In the genomic region with DNA sequence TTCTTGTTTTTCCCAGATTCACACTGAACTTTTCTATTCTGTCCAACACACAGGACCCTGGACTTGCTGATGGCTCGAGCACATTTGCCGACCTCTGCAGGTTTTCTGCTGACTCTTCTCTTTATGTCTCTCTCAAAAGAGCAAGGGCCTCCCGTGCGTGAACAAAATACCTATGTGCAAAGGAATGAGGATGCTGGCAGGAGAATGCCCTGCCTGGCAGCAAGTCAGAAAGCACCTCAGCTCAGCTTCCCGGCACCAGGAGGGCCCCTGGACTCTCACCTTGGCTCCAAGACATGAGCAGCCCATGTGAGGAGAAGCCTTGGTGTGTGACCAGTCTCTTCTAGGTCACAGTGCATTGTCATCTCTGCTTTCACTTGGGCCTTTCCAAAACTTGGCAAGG, we compare ENCODE assay signal across 24 cellular contexts. TPM values are rescaled to one million over a fixed set of nuclear protein-coding genes. Genes with fewer than 3 reads are reported as not detected.
DNase-seq lines count a peak whose midpoint lies in the region; ATAC-seq and TF ChIP-seq lines count a peak whose summit lies in the region.
"Had no signal": no experiment of that assay in that cellular context is flagged by ENCODE, and none has a peak within 500 bp of the region (broad histone marks: within the 10 kb centered on the region; RNA-seq: fewer than 3 reads in every experiment).

No MANE protein-coding gene starts in this region.

- no peak overlapping the region for H4K91ac ChIP-seq in IMR-90 (ENCODE audit: insufficient read depth, low read depth, low read length)

- DNase-seq in IMR-90 (no peak), T47D (ENCODE audit: low read depth in 1 of 2, low spot score in 1 of 2) (peak; percentile 73 to 74), kidney tubule cell (ENCODE audit: low spot score) (peak; percentile 94), pons (ENCODE audit: low spot score) (no peak), T1000 (lab: John Stamatoyannopoulos, UW) (no peak)
- DNase-seq in activated naive CD8-positive, alpha-beta T cell treated with anti-CD3 and anti-CD28 coated beads, Interleukin-2, amount 50 U/mL, for 24 hours: no peak
- no peak for DNase-seq in stimulated activated CD4-positive, alpha-beta T cell treated with anti-CD3 and anti-CD28 coated beads, Interleukin-4, amount 100 ng/mL, for 1 hour
- DNase-seq: activated CD4-positive, alpha-beta T cell treated with anti-CD3 and anti-CD28 coated beads, Interleukin-2, amount 50 U/mL, for 4 hours; activated CD4-positive, CD25-positive, alpha-beta regulatory T cell; activated naive CD4-positive, alpha-beta T cell; activated T-cell treated with anti-CD3 and anti-CD28 coated beads, Interleukin-2, amount 50 U/mL, for 72 hours; Calu3; DND-41; GF-D8; immature natural killer cell; left ventricle myocardium inferior; naive thymus-derived CD4-positive, alpha-beta T cell; NCI-H1694; T-helper 1 cell had no signal

- H3K27ac Mint-ChIP-seq in activated naive CD8-positive, alpha-beta T cell treated with anti-CD3 and anti-CD28 coated beads, Interleukin-2, amount 50 U/mL, for 24 hours: no peak overlapping the region
- H3K27ac Mint-ChIP-seq: activated T-cell treated with anti-CD3 and anti-CD28 coated beads, Interleukin-2, amount 50 U/mL, for 72 hours; immature natural killer cell; mesothelial cell of epicardium; naive thymus-derived CD4-positive, alpha-beta T cell; stimulated activated memory B cell treated with anti-CD40 and anti-IgM and Interleukin-4, amounts not matched to agents 10 μg/mL and 1 μg/mL and 100 μg/mL, for 72 hours had no signal

- 100% methylated on average over 1 of the region's 5 CpGs; no CpG with 5 or more reads in 1 of the 2 experiments for WGBS in IMR-90 (ENCODE audit: extremely low coverage in 2 of 2, insufficient read length in 1 of 2), 2 experiments

- H3K4me3 ChIP-seq in IMR-90 (ENCODE audit: insufficient read depth, low read depth, low read length) (no peak overlapping the region), parathyroid adenoma (ENCODE audit: low read depth, low read length) (no peak overlapping the region)
- H3K4me3 ChIP-seq: left ventricle myocardium inferior, upper lobe of left lung had no signal

- H3K4me1 Mint-ChIP-seq in activated naive CD8-positive, alpha-beta T cell treated with anti-CD3 and anti-CD28 coated beads, Interleukin-2, amount 50 U/mL, for 24 hours: no peaks in the 10 kb centered on the region
- H3K4me1 Mint-ChIP-seq: immature natural killer cell; naive thymus-derived CD4-positive, alpha-beta T cell; stimulated activated memory B cell treated with anti-CD40 and anti-IgM and Interleukin-4, amounts not matched to agents 10 μg/mL and 1 μg/mL and 100 μg/mL, for 72 hours had no signal

- peaks cover 8% of the 10 kb centered on the region for H3K4me1 ChIP-seq in IMR-90 (ENCODE audit: control insufficient read depth, insufficient read depth, low read length)
- H3K4me1 ChIP-seq in parathyroid adenoma: peaks cover 32% of the 10 kb centered on the region
- H3K4me1 ChIP-seq: left ventricle myocardium inferior, upper lobe of left lung had no signal

- H3K14ac ChIP-seq in IMR-90 (replicated peaks; ENCODE audit: low read depth, low read length): no peak overlapping the region

- H4K8ac ChIP-seq in IMR-90 (ENCODE audit: low read depth in 2 of 2, low read length in 2 of 2): no peak overlapping the region

- no peak overlapping the region for H3K4ac ChIP-seq in IMR-90 (ENCODE audit: low read depth, low read length)

- CTCF ChIA-PET in IMR-90 (lab: Yijun Ruan, JAX): no interaction called here

- TF ChIP-seq CTCF in IMR-90 (conservative IDR thresholded peaks at IDR 0.05; ENCODE audit: low read depth, low read length) (no peak), parathyroid adenoma (IDR thresholded peaks at IDR 0.05) (no peak)

- H3K56ac ChIP-seq in IMR-90 (ENCODE audit: extremely low read depth, insufficient read depth, low read length): no peak overlapping the region

- peaks cover 14% of the 10 kb centered on the region for H3K79me2 ChIP-seq in parathyroid adenoma

- no peak overlapping the region for H2AFZ ChIP-seq in IMR-90 (replicated peaks; ENCODE audit: low read length, poor library complexity)
- H2AFZ ChIP-seq in parathyroid adenoma: no peak overlapping the region

- POLR2A ChIA-PET in IMR-90 (lab: Charles Lee; ENCODE audit: unreplicated experiment): no interaction called here

- H3K9me1 ChIP-seq in IMR-90 (ENCODE audit: insufficient read depth, low read length): peaks cover 13% of the 10 kb centered on the region; the same call in 1 of the 2 replicates

- in situ Hi-C loops in IMR-90 (cut with MboI; ENCODE audit: low sequenced_read_pairs): no loop called here
- in situ Hi-C loops in T47D (cut with HindIII; ENCODE audit: low pct_unique_long_range_greater_than_20kb, low sequenced_read_pairs): no loop called here

- no peaks in the 10 kb centered on the region for H3K27me3 Mint-ChIP-seq in activated naive CD8-positive, alpha-beta T cell treated with anti-CD3 and anti-CD28 coated beads, Interleukin-2, amount 50 U/mL, for 24 hours
- H3K27me3 Mint-ChIP-seq: stimulated activated memory B cell treated with anti-CD40 and anti-IgM and Interleukin-4, amounts not matched to agents 10 μg/mL and 1 μg/mL and 100 μg/mL, for 72 hours had no signal

- H3K36me3 ChIP-seq in IMR-90 (ENCODE audit: control insufficient read depth, insufficient read depth, low read length) (peaks cover 57% of the 10 kb centered on the region), parathyroid adenoma (ENCODE audit: control insufficient read depth, insufficient read depth, low read length) (no peaks in the 10 kb centered on the region)
- H3K36me3 ChIP-seq: left ventricle myocardium inferior, upper lobe of left lung had no signal

- dilution Hi-C loops in IMR-90 (cut with HindIII; ENCODE audit: low sequenced_read_pairs, unreplicated experiment): no loop called here

- H3K27me3 ChIP-seq in IMR-90 (ENCODE audit: control insufficient read depth, insufficient read depth, low read length): no peaks in the 10 kb centered on the region
- no peaks in the 10 kb centered on the region for H3K27me3 ChIP-seq in parathyroid adenoma (ENCODE audit: control insufficient read depth, insufficient read depth, low read length)
- H3K27me3 ChIP-seq: upper lobe of left lung had no signal

- intact Hi-C loops in IMR-90 (cut with micrococcal nuclease): no loop called here

- no peak overlapping the region for H3K4me3 Mint-ChIP-seq in activated naive CD8-positive, alpha-beta T cell treated with anti-CD3 and anti-CD28 coated beads, Interleukin-2, amount 50 U/mL, for 24 hours
- H3K4me3 Mint-ChIP-seq: activated T-cell treated with anti-CD3 and anti-CD28 coated beads, Interleukin-2, amount 50 U/mL, for 72 hours; immature natural killer cell; mesothelial cell of epicardium; naive thymus-derived CD4-positive, alpha-beta T cell; stimulated activated memory B cell treated with anti-CD40 and anti-IgM and Interleukin-4, amounts not matched to agents 10 μg/mL and 1 μg/mL and 100 μg/mL, for 72 hours had no signal

- BruUV-seq in IMR-90 (replicated peaks; lab: Mats Ljungman, UMichigan): no TSS peak

- H3K79me1 ChIP-seq in IMR-90 (ENCODE audit: low read depth in 1 of 2, low read length in 2 of 2): peaks cover 20 to 48% of the 10 kb centered on the region in 2 experiments

- H3K9ac ChIP-seq in IMR-90 (ENCODE audit: low read depth, low read length) (no peak overlapping the region), parathyroid adenoma (no peak overlapping the region)

- H2BK5ac ChIP-seq in IMR-90 (ENCODE audit: low read depth, low read length, poor library complexity, severe bottlenecking): no peak overlapping the region

- H3K9me3 Mint-ChIP-seq in activated naive CD8-positive, alpha-beta T cell treated with anti-CD3 and anti-CD28 coated beads, Interleukin-2, amount 50 U/mL, for 24 hours: peaks cover 2% of the 10 kb centered on the region
- H3K9me3 Mint-ChIP-seq: activated T-cell treated with anti-CD3 and anti-CD28 coated beads, Interleukin-2, amount 50 U/mL, for 72 hours; mesothelial cell of epicardium; stimulated activated memory B cell treated with anti-CD40 and anti-IgM and Interleukin-4, amounts not matched to agents 10 μg/mL and 1 μg/mL and 100 μg/mL, for 72 hours had no signal

- H2BK15ac ChIP-seq in IMR-90 (ENCODE audit: low read depth, low read length): no peak overlapping the region

- H2BK20ac ChIP-seq in IMR-90 (ENCODE audit: low read depth, low read length): no peak overlapping the region

- H3K27ac ChIP-seq in IMR-90 (ENCODE audit: insufficient read depth, low read length) (no peak overlapping the region), parathyroid adenoma (peak overlapping the region; percentile 96)
- H3K27ac ChIP-seq: left ventricle myocardium inferior, upper lobe of left lung had no signal

- H3K9me3 ChIP-seq in IMR-90 (ENCODE audit: control insufficient read depth, insufficient read depth, low read length) (no peaks in the 10 kb centered on the region), parathyroid adenoma (ENCODE audit: control insufficient read depth, low read length) (no peaks in the 10 kb centered on the region)
- H3K9me3 ChIP-seq: left ventricle myocardium inferior, upper lobe of left lung had no signal

- no peaks in the 10 kb centered on the region for H3K36me3 Mint-ChIP-seq in activated naive CD8-positive, alpha-beta T cell treated with anti-CD3 and anti-CD28 coated beads, Interleukin-2, amount 50 U/mL, for 24 hours (ENCODE audit: low read depth)
- H3K36me3 Mint-ChIP-seq: immature natural killer cell; mesothelial cell of epicardium; naive thymus-derived CD4-positive, alpha-beta T cell; stimulated activated memory B cell treated with anti-CD40 and anti-IgM and Interleukin-4, amounts not matched to agents 10 μg/mL and 1 μg/mL and 100 μg/mL, for 72 hours had no signal

- no peak overlapping the region for H4K5ac ChIP-seq in IMR-90 (ENCODE audit: low read depth, low read length)

- H2AK9ac ChIP-seq in IMR-90 (replicated peaks; ENCODE audit: low read depth, low read length, poor library complexity): no peak overlapping the region

- no peak for ATAC-seq in IMR-90 (ENCODE audit: low read depth)
- ATAC-seq in activated naive CD8-positive, alpha-beta T cell treated with anti-CD3 and anti-CD28 coated beads, Interleukin-2, amount 50 U/mL, for 24 hours: no peak
- ATAC-seq: activated T-cell treated with anti-CD3 and anti-CD28 coated beads, Interleukin-2, amount 50 U/mL, for 72 hours; HCT116; naive thymus-derived CD4-positive, alpha-beta T cell; stimulated activated memory B cell treated with anti-CD40 and anti-IgM and Interleukin-4, amounts not matched to agents 10 μg/mL and 1 μg/mL and 100 μg/mL, for 72 hours had no signal

- H2AK5ac ChIP-seq in IMR-90 (ENCODE audit: low read depth, low read length): no peak overlapping the region

- no peak overlapping the region for H3K23ac ChIP-seq in IMR-90 (ENCODE audit: low read depth, low read length)

- no peak overlapping the region for H2BK120ac ChIP-seq in IMR-90 (ENCODE audit: low read depth, low read length)

- H4K20me1 ChIP-seq in IMR-90 (ENCODE audit: insufficient read depth, low read length): peaks cover 44% of the 10 kb centered on the region

- no peak for TF ChIP-seq POLR2A in IMR-90 (IDR thresholded peaks at IDR 0.05; ENCODE audit: low read depth, low read length)

- H3K4me2 ChIP-seq in IMR-90 (ENCODE audit: low read depth, low read length) (no peak overlapping the region), parathyroid adenoma (ENCODE audit: low read length) (peak overlapping the region; percentile 12)

- TF ChIP-seq RAD21 in IMR-90 (IDR thresholded peaks at IDR 0.05; ENCODE audit: low read length): no peak

- H3K18ac ChIP-seq in IMR-90 (ENCODE audit: low read depth, low read length): no peak overlapping the region

RNA-seq across cellular contexts. Expression of a gene that starts 36.1 kb away (rescaled TPM):
- 11.7 and 12.4 TPM in 2 replicates for total RNA-seq in IMR-90 (2012; rRNA removed)
- 8.3 and 8.6 TPM in 2 replicates for polyA plus RNA-seq in IMR-90 (2012; rRNA removed)
- polyA plus RNA-seq in IMR-90 (2012; cell fraction: cytosol; rRNA removed): 3.3 and 7.5 TPM in 2 replicates
- polyA plus RNA-seq in IMR-90 (2012; cell fraction: nucleus; rRNA removed; ENCODE audit: low replicate concordance): 7.6 and 18.5 TPM in 2 replicates
- total RNA-seq: activated T-cell treated with anti-CD3 and anti-CD28 coated beads, Interleukin-2, amount 50 U/mL, for 72 hours; Calu3 had no signal
- polyA plus RNA-seq: immature natural killer cell had no signal

Comparison
In these comparisons a context has a peak if more than half of its experiments do, and no peak if none do; other contexts are left out.
1. DNase-seq: peak in T47D (2 of 2) and kidney tubule cell (single experiment); none in IMR-90 (single experiment), pons (single experiment), activated naive CD8-positive, alpha-beta T cell treated with anti-CD3 and anti-CD28 coated beads, Interleukin-2, amount 50 U/mL, for 24 hours (single experiment), T1000 (single experiment) and stimulated activated CD4-positive, alpha-beta T cell treated with anti-CD3 and anti-CD28 coated beads, Interleukin-4, amount 100 ng/mL, for 1 hour (single experiment).